ENCODE assay signal across 23 cellular contexts in genomic region chr15:52552303-52552702, GRCh38.
"Had no signal": no experiment of that assay in that cellular context is flagged by ENCODE, and none has a peak within 500 bp of the region (broad histone marks: within the 10 kb centered on the region; RNA-seq: fewer than 3 reads in every experiment).

No MANE protein-coding gene starts in this region.

- H3K9me3 ChIP-seq: ascending aorta, heart left ventricle, left ventricle myocardium inferior, right atrium auricular region had no signal

- ATAC-seq: esophagus mucosa, WTC11 had no signal

- H3K27me3 ChIP-seq: ascending aorta, cardiac muscle cell, heart left ventricle, right atrium auricular region had no signal

- H3K4me3 ChIP-seq: ascending aorta, cardiac muscle cell, heart left ventricle, left ventricle myocardium inferior, right atrium auricular region had no signal

- H3K27ac ChIP-seq: ascending aorta, cardiac muscle cell, left ventricle myocardium inferior, parathyroid adenoma, right atrium auricular region had no signal

- H3K4me1 ChIP-seq: parathyroid adenoma had no signal

- DNase-seq: activated CD4-positive, alpha-beta memory T cell treated with anti-CD3 and anti-CD28 coated beads, Interleukin-2, amount 10 ng/mL, durations not matched to agents 7 days and 5 days; activated CD4-positive, alpha-beta T cell treated with anti-CD3 and anti-CD28 coated beads for 1 hour; activated CD4-positive, alpha-beta T cell treated with anti-CD3 and anti-CD28 coated beads, Interleukin-2, amount 10 ng/mL, durations not matched to agents 7 days and 5 days; activated CD8-positive, alpha-beta memory T cell treated with anti-CD3 and anti-CD28 coated beads, Interleukin-2, amount 50 U/mL, for 48 hours; activated gamma-delta T cell; activated naive CD4-positive, alpha-beta T cell treated with anti-CD3 and anti-CD28 coated beads, Interleukin-2, amount 10 ng/mL, durations not matched to agents 7 days and 5 days; activated naive CD8-positive, alpha-beta T cell treated with anti-CD3 and anti-CD28 coated beads, Interleukin-2, amount 10 ng/mL, durations not matched to agents 7 days and 5 days; activated T-cell treated with anti-CD3 and anti-CD28 coated beads, Interleukin-2, amount 50 U/mL, for 24 hours; endodermal cell; foreskin fibroblast; left ventricle myocardium inferior; midbrain; naive thymus-derived CD4-positive, alpha-beta T cell; nucleus accumbens; stimulated activated CD4-positive, alpha-beta T cell treated with anti-CD3 and anti-CD28 coated beads, Interleukin-2, amount 100 ng/mL, for 48 hours; T-helper 2 cell had no signal
